1 cellular context compared by ENCODE assay signal in genomic region chr19:33279430-33280350, GRCh38.
TF ChIP-seq lines count a peak whose summit lies in the region.

No MANE protein-coding gene starts in this region.

TF ChIP-seq in GM12878, 131 proteins besides CTCF, POLR2A, EP300 and RAD21:
- no peak for TF ChIP-seq SREBF1 (IDR thresholded peaks at IDR 0.05; ENCODE audit: low read length)
- TF ChIP-seq MEF2A (IDR thresholded peaks at IDR 0.05; ENCODE audit: insufficient read depth, low read depth, low read length), result no peak
- TF ChIP-seq LARP7 (IDR thresholded peaks at IDR 0.05), result no peak
- TF ChIP-seq, protein P1, sequence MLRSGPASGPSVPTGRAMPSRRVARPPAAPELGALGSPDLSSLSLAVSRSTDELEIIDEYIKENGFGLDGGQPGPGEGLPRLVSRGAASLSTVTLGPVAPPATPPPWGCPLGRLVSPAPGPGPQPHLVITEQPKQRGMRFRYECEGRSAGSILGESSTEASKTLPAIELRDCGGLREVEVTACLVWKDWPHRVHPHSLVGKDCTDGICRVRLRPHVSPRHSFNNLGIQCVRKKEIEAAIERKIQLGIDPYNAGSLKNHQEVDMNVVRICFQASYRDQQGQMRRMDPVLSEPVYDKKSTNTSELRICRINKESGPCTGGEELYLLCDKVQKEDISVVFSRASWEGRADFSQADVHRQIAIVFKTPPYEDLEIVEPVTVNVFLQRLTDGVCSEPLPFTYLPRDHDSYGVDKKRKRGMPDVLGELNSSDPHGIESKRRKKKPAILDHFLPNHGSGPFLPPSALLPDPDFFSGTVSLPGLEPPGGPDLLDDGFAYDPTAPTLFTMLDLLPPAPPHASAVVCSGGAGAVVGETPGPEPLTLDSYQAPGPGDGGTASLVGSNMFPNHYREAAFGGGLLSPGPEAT (IDR thresholded peaks at IDR 0.05; ENCODE audit: low read depth), result no peak
- TF ChIP-seq, protein P2, sequence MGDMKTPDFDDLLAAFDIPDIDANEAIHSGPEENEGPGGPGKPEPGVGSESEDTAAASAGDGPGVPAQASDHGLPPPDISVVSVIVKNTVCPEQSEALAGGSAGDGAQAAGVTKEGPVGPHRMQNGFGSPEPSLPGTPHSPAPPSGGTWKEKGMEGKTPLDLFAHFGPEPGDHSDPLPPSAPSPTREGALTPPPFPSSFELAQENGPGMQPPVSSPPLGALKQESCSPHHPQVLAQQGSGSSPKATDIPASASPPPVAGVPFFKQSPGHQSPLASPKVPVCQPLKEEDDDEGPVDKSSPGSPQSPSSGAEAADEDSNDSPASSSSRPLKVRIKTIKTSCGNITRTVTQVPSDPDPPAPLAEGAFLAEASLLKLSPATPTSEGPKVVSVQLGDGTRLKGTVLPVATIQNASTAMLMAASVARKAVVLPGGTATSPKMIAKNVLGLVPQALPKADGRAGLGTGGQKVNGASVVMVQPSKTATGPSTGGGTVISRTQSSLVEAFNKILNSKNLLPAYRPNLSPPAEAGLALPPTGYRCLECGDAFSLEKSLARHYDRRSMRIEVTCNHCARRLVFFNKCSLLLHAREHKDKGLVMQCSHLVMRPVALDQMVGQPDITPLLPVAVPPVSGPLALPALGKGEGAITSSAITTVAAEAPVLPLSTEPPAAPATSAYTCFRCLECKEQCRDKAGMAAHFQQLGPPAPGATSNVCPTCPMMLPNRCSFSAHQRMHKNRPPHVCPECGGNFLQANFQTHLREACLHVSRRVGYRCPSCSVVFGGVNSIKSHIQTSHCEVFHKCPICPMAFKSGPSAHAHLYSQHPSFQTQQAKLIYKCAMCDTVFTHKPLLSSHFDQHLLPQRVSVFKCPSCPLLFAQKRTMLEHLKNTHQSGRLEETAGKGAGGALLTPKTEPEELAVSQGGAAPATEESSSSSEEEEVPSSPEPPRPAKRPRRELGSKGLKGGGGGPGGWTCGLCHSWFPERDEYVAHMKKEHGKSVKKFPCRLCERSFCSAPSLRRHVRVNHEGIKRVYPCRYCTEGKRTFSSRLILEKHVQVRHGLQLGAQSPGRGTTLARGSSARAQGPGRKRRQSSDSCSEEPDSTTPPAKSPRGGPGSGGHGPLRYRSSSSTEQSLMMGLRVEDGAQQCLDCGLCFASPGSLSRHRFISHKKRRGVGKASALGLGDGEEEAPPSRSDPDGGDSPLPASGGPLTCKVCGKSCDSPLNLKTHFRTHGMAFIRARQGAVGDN (IDR thresholded peaks at IDR 0.05), result no peak
- no peak for TF ChIP-seq IKZF1 (conservative IDR thresholded peaks at IDR 0.05)
- TF ChIP-seq BRCA1 (IDR thresholded peaks at IDR 0.05; ENCODE audit: low read depth, low read length), result no peak
- no peak for TF ChIP-seq USF1 (IDR thresholded peaks at IDR 0.05; ENCODE audit: borderline replicate concordance, extremely low read length, insufficient read depth, low read depth, low read length)
- no peak for TF ChIP-seq PAX8 (IDR thresholded peaks at IDR 0.05)
- TF ChIP-seq SRF (IDR thresholded peaks at IDR 0.05; ENCODE audit: low read depth in 2 of 2, low read length in 2 of 2), result no peak
- TF ChIP-seq ZSCAN29 (IDR thresholded peaks at IDR 0.05), result no peak
- TF ChIP-seq, protein P3, sequence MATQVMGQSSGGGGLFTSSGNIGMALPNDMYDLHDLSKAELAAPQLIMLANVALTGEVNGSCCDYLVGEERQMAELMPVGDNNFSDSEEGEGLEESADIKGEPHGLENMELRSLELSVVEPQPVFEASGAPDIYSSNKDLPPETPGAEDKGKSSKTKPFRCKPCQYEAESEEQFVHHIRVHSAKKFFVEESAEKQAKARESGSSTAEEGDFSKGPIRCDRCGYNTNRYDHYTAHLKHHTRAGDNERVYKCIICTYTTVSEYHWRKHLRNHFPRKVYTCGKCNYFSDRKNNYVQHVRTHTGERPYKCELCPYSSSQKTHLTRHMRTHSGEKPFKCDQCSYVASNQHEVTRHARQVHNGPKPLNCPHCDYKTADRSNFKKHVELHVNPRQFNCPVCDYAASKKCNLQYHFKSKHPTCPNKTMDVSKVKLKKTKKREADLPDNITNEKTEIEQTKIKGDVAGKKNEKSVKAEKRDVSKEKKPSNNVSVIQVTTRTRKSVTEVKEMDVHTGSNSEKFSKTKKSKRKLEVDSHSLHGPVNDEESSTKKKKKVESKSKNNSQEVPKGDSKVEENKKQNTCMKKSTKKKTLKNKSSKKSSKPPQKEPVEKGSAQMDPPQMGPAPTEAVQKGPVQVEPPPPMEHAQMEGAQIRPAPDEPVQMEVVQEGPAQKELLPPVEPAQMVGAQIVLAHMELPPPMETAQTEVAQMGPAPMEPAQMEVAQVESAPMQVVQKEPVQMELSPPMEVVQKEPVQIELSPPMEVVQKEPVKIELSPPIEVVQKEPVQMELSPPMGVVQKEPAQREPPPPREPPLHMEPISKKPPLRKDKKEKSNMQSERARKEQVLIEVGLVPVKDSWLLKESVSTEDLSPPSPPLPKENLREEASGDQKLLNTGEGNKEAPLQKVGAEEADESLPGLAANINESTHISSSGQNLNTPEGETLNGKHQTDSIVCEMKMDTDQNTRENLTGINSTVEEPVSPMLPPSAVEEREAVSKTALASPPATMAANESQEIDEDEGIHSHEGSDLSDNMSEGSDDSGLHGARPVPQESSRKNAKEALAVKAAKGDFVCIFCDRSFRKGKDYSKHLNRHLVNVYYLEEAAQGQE (IDR thresholded peaks at IDR 0.05; ENCODE audit: low read depth, low read length), result no peak
- no peak for TF ChIP-seq FOXM1 (IDR thresholded peaks at IDR 0.05; ENCODE audit: low read depth, low read length)
- TF ChIP-seq CREM (IDR thresholded peaks at IDR 0.05; ENCODE audit: low read depth), result no peak
- TF ChIP-seq CHD4 (IDR thresholded peaks at IDR 0.05), result no peak
- no peak for TF ChIP-seq SREBF2 (IDR thresholded peaks at IDR 0.05; ENCODE audit: low read length)
- no peak for TF ChIP-seq MYC (IDR thresholded peaks at IDR 0.05; ENCODE audit: insufficient read depth, insufficient read length, insufficient replicate concordance, low read length, severe bottlenecking)
- no peak for TF ChIP-seq ZNF217 (IDR thresholded peaks at IDR 0.05)
